23 cellular contexts compared by ENCODE assay signal in genomic region chr10:55320187-55320586, GRCh38.
DNase-seq lines count a peak whose midpoint lies in the region; ATAC-seq, FAIRE-seq and TF ChIP-seq lines count a peak whose summit lies in the region.
"Had no signal": no experiment of that assay in that cellular context is flagged by ENCODE, and none has a peak within 500 bp of the region (broad histone marks: within the 10 kb centered on the region; RNA-seq: fewer than 3 reads in every experiment).

No MANE protein-coding gene starts in this region.

- H2AK9ac ChIP-seq in IMR-90 (replicated peaks; ENCODE audit: low read depth, low read length, poor library complexity): no peak overlapping the region

- H3K27ac Mint-ChIP-seq in stimulated activated effector memory CD8-positive, alpha-beta T cell treated with anti-CD3 and anti-CD28 coated beads, Interleukin-12 subunit alpha, Interleukin-12 subunit beta, amount 100 ng/mL, for 72 hours: no peak overlapping the region
- H3K27ac Mint-ChIP-seq: CD4-positive, alpha-beta memory T cell; HFFc6 had no signal

- intact Hi-C loops in IMR-90 (cut with micrococcal nuclease): no loop called here
- intact Hi-C loops in posterior vena cava (cut with DNase I): no loop called here

- no peak overlapping the region for H2AK5ac ChIP-seq in IMR-90 (ENCODE audit: low read depth, low read length)

- H3K36me3 ChIP-seq in IMR-90 (ENCODE audit: control insufficient read depth, insufficient read depth, low read length) (no peaks in the 10 kb centered on the region), MG63 (no peaks in the 10 kb centered on the region), GM23248 (ENCODE audit: low read depth) (no peaks in the 10 kb centered on the region)
- H3K36me3 ChIP-seq: HAP-1 had no signal

- H3K4me3 Mint-ChIP-seq in stimulated activated effector memory CD8-positive, alpha-beta T cell treated with anti-CD3 and anti-CD28 coated beads, Interleukin-12 subunit alpha, Interleukin-12 subunit beta, amount 100 ng/mL, for 72 hours: no peak overlapping the region
- H3K4me3 Mint-ChIP-seq: HFFc6 had no signal

- H3K56ac ChIP-seq in IMR-90 (ENCODE audit: extremely low read depth, insufficient read depth, low read length): no peak overlapping the region

- no peaks in the 10 kb centered on the region for H3K4me1 Mint-ChIP-seq in stimulated activated effector memory CD8-positive, alpha-beta T cell treated with anti-CD3 and anti-CD28 coated beads, Interleukin-12 subunit alpha, Interleukin-12 subunit beta, amount 100 ng/mL, for 72 hours
- H3K4me1 Mint-ChIP-seq: CD4-positive, alpha-beta memory T cell had no signal

- H3K9ac ChIP-seq in IMR-90 (ENCODE audit: low read depth, low read length): no peak overlapping the region
- H3K9ac ChIP-seq in GM23248: no peak overlapping the region

- no peak for TF ChIP-seq CTCF in IMR-90 (conservative IDR thresholded peaks at IDR 0.05; ENCODE audit: low read depth, low read length)

- dilution Hi-C loops in IMR-90 (cut with HindIII; ENCODE audit: low sequenced_read_pairs, unreplicated experiment): no loop called here

- H2BK20ac ChIP-seq in IMR-90 (ENCODE audit: low read depth, low read length): no peak overlapping the region

- no peak overlapping the region for H3K14ac ChIP-seq in IMR-90 (replicated peaks; ENCODE audit: low read depth, low read length)

- H3K9me2 ChIP-seq in GM23248 (ENCODE audit: insufficient read depth): no peaks in the 10 kb centered on the region

- no CpG with 5 or more reads among the region's 2 CpGs for WGBS in IMR-90 (ENCODE audit: extremely low coverage in 2 of 2, insufficient read length in 1 of 2), 2 experiments
- WGBS in GM23248 (ENCODE audit: low coverage in 1 of 2, low lambda C conversion rate in 2 of 2, missing lambda C conversion rate in 2 of 2), 2 experiments: 31 to 33% methylated on average over 1 to 2 of the region's 2 CpGs

- H2BK15ac ChIP-seq in IMR-90 (ENCODE audit: low read depth, low read length): no peak overlapping the region

- H3K9me3 Mint-ChIP-seq in stimulated activated effector memory CD8-positive, alpha-beta T cell treated with anti-CD3 and anti-CD28 coated beads, Interleukin-12 subunit alpha, Interleukin-12 subunit beta, amount 100 ng/mL, for 72 hours: peaks cover 16% of the 10 kb centered on the region

- TF ChIP-seq RAD21 in IMR-90 (IDR thresholded peaks at IDR 0.05; ENCODE audit: low read length): no peak

- H3K4me1 ChIP-seq in IMR-90 (ENCODE audit: control insufficient read depth, insufficient read depth, low read length) (no peaks in the 10 kb centered on the region), GM23248 (ENCODE audit: insufficient read depth) (no peaks in the 10 kb centered on the region)
- H3K4me1 ChIP-seq: A549, HAP-1 had no signal

- no peaks in the 10 kb centered on the region for H3K79me1 ChIP-seq in IMR-90 (ENCODE audit: low read depth in 1 of 2, low read length in 2 of 2)

- H3K9me1 ChIP-seq in IMR-90 (ENCODE audit: insufficient read depth, low read length): no peaks in the 10 kb centered on the region

- H4K20me1 ChIP-seq in IMR-90 (ENCODE audit: insufficient read depth, low read length): no peaks in the 10 kb centered on the region
- H4K20me1 ChIP-seq in GM23248 (ENCODE audit: insufficient read depth): no peaks in the 10 kb centered on the region

- H2BK5ac ChIP-seq in IMR-90 (ENCODE audit: low read depth, low read length, poor library complexity, severe bottlenecking): no peak overlapping the region

- POLR2A ChIA-PET in IMR-90 (lab: Charles Lee; ENCODE audit: unreplicated experiment): no interaction called here

- no peak overlapping the region for H3K4ac ChIP-seq in IMR-90 (ENCODE audit: low read depth, low read length)

- H3K23ac ChIP-seq in IMR-90 (ENCODE audit: low read depth, low read length): no peak overlapping the region

- FAIRE-seq in urothelium cell line (lab: Jason Lieb, UNC): peak; percentile 5
- FAIRE-seq: A549, GM12891, GM18507, H54 had no signal

- CTCF ChIA-PET in IMR-90 (lab: Yijun Ruan, JAX): no interaction called here

- DNase-seq in IMR-90 (no peak), posterior vena cava (ENCODE audit: low spot score) (peak; percentile 44), urothelium cell line (ENCODE audit: low spot score) (no peak), MG63 (no peak), GM23248 (no peak), germinal center (ENCODE audit: low spot score) (no peak)
- DNase-seq in stimulated activated effector memory CD8-positive, alpha-beta T cell treated with anti-CD3 and anti-CD28 coated beads, Interleukin-12 subunit alpha, Interleukin-12 subunit beta, amount 100 ng/mL, for 72 hours (ENCODE audit: low spot score in 2 of 2): no peak
- DNase-seq: 8988T, ACHN, C1 segment of cervical spinal cord, Calu3, COR-L47, DMS53, DMS79 treated with DMSO at 0.1 percent for 48 hours, GF-D8, GOT3, HFFc6 had no signal

- H3K36me3 Mint-ChIP-seq in stimulated activated effector memory CD8-positive, alpha-beta T cell treated with anti-CD3 and anti-CD28 coated beads, Interleukin-12 subunit alpha, Interleukin-12 subunit beta, amount 100 ng/mL, for 72 hours: no peaks in the 10 kb centered on the region
- H3K36me3 Mint-ChIP-seq: CD4-positive, alpha-beta memory T cell had no signal

- H3K18ac ChIP-seq in IMR-90 (ENCODE audit: low read depth, low read length): no peak overlapping the region

- ATAC-seq in IMR-90 (ENCODE audit: low read depth): no peak
- ATAC-seq in stimulated activated effector memory CD8-positive, alpha-beta T cell treated with anti-CD3 and anti-CD28 coated beads, Interleukin-12 subunit alpha, Interleukin-12 subunit beta, amount 100 ng/mL, for 72 hours: peak; percentile 40
- ATAC-seq: A549 had no signal

- H3K9me3 ChIP-seq in IMR-90 (ENCODE audit: control insufficient read depth, insufficient read depth, low read length): peaks cover 5% of the 10 kb centered on the region
- H3K9me3 ChIP-seq in MG63: no peaks in the 10 kb centered on the region
- H3K9me3 ChIP-seq in GM23248 (ENCODE audit: low read depth): no peaks in the 10 kb centered on the region
- H3K9me3 ChIP-seq: A549, HAP-1 had no signal

- no TSS peak for BruUV-seq in IMR-90 (replicated peaks; lab: Mats Ljungman, UMichigan)

- no peaks in the 10 kb centered on the region for H3K79me2 ChIP-seq in GM23248 (ENCODE audit: insufficient read depth)

- H3K4me2 ChIP-seq in IMR-90 (ENCODE audit: low read depth, low read length): no peak overlapping the region
- H3K4me2 ChIP-seq in GM23248 (ENCODE audit: unreplicated experiment): no peak overlapping the region
- H3K4me2 ChIP-seq: A549 had no signal

- H3F3A ChIP-seq in GM23248 (ENCODE audit: insufficient read depth): no peaks in the 10 kb centered on the region

- H4K5ac ChIP-seq in IMR-90 (ENCODE audit: low read depth, low read length): no peak overlapping the region

- H4K8ac ChIP-seq in IMR-90 (ENCODE audit: low read depth in 2 of 2, low read length in 2 of 2): no peak overlapping the region

- no peak overlapping the region for H3K27ac ChIP-seq in IMR-90 (ENCODE audit: insufficient read depth, low read length)
- no peak overlapping the region for H3K27ac ChIP-seq in GM23248
- H3K27ac ChIP-seq: A549 had no signal

- no peak for TF ChIP-seq POLR2A in IMR-90 (IDR thresholded peaks at IDR 0.05; ENCODE audit: low read depth, low read length)

- H4K91ac ChIP-seq in IMR-90 (ENCODE audit: insufficient read depth, low read depth, low read length): no peak overlapping the region

- no peak overlapping the region for H3K4me3 ChIP-seq in IMR-90 (ENCODE audit: insufficient read depth, low read depth, low read length)
- no peak overlapping the region for H3K4me3 ChIP-seq in MG63
- no peak overlapping the region for H3K4me3 ChIP-seq in GM23248
- H3K4me3 ChIP-seq: A549, HAP-1 had no signal

- H2AFZ ChIP-seq in IMR-90 (replicated peaks; ENCODE audit: low read length, poor library complexity) (peak overlapping the region; percentile 59), GM23248 (no peak overlapping the region)

- in situ Hi-C loops in IMR-90 (cut with MboI; ENCODE audit: low sequenced_read_pairs): no loop called here
- in situ Hi-C loops in GM23248 (cut with MboI): no loop called here

- H3K27me3 ChIP-seq in IMR-90 (ENCODE audit: control insufficient read depth, insufficient read depth, low read length) (no peaks in the 10 kb centered on the region), MG63 (no peaks in the 10 kb centered on the region), GM23248 (replicated peaks; ENCODE audit: insufficient read depth) (no peaks in the 10 kb centered on the region)

- no peak overlapping the region for H2BK120ac ChIP-seq in IMR-90 (ENCODE audit: low read depth, low read length)

TF ChIP-seq in IMR-90, 13 proteins besides CTCF, POLR2A, EP300 and RAD21:
- TF ChIP-seq RFX5 (IDR thresholded peaks at IDR 0.05; ENCODE audit: low read depth, low read length): no peak
